ENCODE assay signal across 1 cellular context in the genomic region with DNA sequence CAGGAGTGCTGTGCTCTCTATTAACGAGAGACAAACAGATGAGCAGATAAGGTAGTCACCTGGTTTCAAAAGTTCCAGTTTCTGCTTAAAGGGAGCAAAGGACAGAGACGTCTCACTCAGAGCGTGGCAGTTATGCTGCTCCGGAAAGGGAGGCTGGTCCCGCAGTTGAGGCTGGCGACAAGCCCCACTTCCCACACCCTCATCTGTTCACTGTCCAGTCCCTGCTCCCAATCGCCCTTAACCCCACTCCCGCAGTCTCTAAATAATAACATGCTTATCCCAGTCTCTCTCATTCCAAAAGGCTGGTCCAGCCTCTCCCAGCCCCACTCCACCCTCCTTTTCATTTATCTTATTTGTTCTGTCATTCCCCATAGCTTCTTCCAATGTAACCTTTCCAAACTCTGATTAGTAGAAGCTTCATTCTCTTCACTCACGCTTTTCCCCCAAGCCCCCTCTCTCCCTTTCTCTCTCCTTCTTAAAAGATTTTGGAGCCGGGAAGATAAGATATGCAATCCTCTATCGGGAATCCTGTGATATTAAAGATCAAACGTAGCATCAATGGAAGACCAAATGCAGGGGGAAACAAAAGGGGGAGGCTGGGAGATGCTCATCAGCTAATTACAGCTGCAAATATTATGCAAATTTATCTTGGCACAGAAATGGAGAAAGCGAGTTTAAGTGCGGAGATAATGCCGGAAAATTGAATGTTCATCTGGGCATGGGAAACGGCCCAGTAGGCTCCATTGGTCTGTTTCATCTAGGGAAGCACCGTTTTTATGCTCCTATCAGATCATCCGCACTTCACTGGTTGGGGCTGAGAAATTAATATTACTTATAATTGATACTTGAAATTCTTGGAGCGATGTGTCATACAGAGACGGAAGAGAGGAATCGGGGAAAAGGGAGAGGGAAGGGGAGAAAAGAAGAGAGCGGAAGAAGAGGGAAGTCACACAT.
TF ChIP-seq lines count a peak whose summit lies in the region.

No MANE protein-coding gene starts in this region.

TF ChIP-seq in HEK293, 187 proteins besides CTCF, POLR2A, EP300 and RAD21 (continued from another document):
- no peak for TF ChIP-seq ZNF148 (tag by site-specific recombination; IDR thresholded peaks at IDR 0.05; ENCODE audit: borderline replicate concordance)
TF ChIP-seq in HEK293: peak in this region for 1.
